10 cellular contexts compared by ENCODE assay signal in genomic region chr17:42274273-42274542, GRCh38. TPM values are rescaled to one million over a fixed set of nuclear protein-coding genes. Genes with fewer than 3 reads are reported as not detected.
DNase-seq lines count a peak whose midpoint lies in the region; ATAC-seq and TF ChIP-seq lines count a peak whose summit lies in the region.
"Had no signal": no experiment of that assay in that cellular context is flagged by ENCODE, and none has a peak within 500 bp of the region (broad histone marks: within the 10 kb centered on the region; RNA-seq: fewer than 3 reads in every experiment).

No MANE protein-coding gene starts in this region.

- H3K9me3 Mint-ChIP-seq in T-helper 2 cell treated with Interferon-gamma antibody and Interleukin-4, amounts not matched to agents 5 μg/mL and 100 μg/mL, for 36 hours: no peaks in the 10 kb centered on the region
- no peaks in the 10 kb centered on the region for H3K9me3 Mint-ChIP-seq in stimulated activated memory B cell treated with anti-CD40 and anti-IgM and Interleukin-4, amounts not matched to agents 10 μg/mL and 1 μg/mL and 100 μg/mL, for 72 hours

- H4K20me1 ChIP-seq in hepatocyte (ENCODE audit: insufficient read depth, poor library complexity, severe bottlenecking) (no peaks in the 10 kb centered on the region), MM.1S (ENCODE audit: insufficient read depth, low read length) (no peaks in the 10 kb centered on the region)

- ATAC-seq in T-helper 17 cell (no peak), upper lobe of left lung (ENCODE audit: low FRiP score in 2 of 2) (no peak)
- no peak for ATAC-seq in stimulated activated memory B cell treated with anti-CD40 and anti-IgM and Interleukin-4, amounts not matched to agents 10 μg/mL and 1 μg/mL and 100 μg/mL, for 72 hours

- peak overlapping the region; percentile 97 for H3K4me3 Mint-ChIP-seq in T-helper 2 cell treated with Interferon-gamma antibody and Interleukin-4, amounts not matched to agents 5 μg/mL and 100 μg/mL, for 36 hours
- H3K4me3 Mint-ChIP-seq in T-helper 17 cell: peak overlapping the region; percentile 100
- H3K4me3 Mint-ChIP-seq in stimulated activated memory B cell treated with anti-CD40 and anti-IgM and Interleukin-4, amounts not matched to agents 10 μg/mL and 1 μg/mL and 100 μg/mL, for 72 hours: peak overlapping the region; percentile 84

- H3K27me3 Mint-ChIP-seq in T-helper 2 cell treated with Interferon-gamma antibody and Interleukin-4, amounts not matched to agents 5 μg/mL and 100 μg/mL, for 36 hours (ENCODE audit: low read depth): no peaks in the 10 kb centered on the region
- H3K27me3 Mint-ChIP-seq in T-helper 17 cell: no peaks in the 10 kb centered on the region
- no peaks in the 10 kb centered on the region for H3K27me3 Mint-ChIP-seq in stimulated activated memory B cell treated with anti-CD40 and anti-IgM and Interleukin-4, amounts not matched to agents 10 μg/mL and 1 μg/mL and 100 μg/mL, for 72 hours

- TF ChIP-seq POLR2A in upper lobe of left lung (IDR thresholded peaks at IDR 0.05): no peak

- H3K9me3 ChIP-seq in T-helper 17 cell (ENCODE audit: control insufficient read depth, low read length, poor library complexity, severe bottlenecking) (no peaks in the 10 kb centered on the region), hepatocyte (ENCODE audit: low read depth) (no peaks in the 10 kb centered on the region), MM.1S (replicated peaks; ENCODE audit: insufficient read depth, low read length) (no peaks in the 10 kb centered on the region), upper lobe of left lung (no peaks in the 10 kb centered on the region)

- peak overlapping the region; percentile 79 for H3K4me2 ChIP-seq in hepatocyte
- no peak overlapping the region for H3K4me2 ChIP-seq in MM.1S (ENCODE audit: low read depth, low read length)

- no peak overlapping the region for H3K9ac ChIP-seq in MM.1S (ENCODE audit: low read length)

- H3K27me3 ChIP-seq in hepatocyte (no peaks in the 10 kb centered on the region), MM.1S (replicated peaks; ENCODE audit: insufficient read depth, low read length) (no peaks in the 10 kb centered on the region), upper lobe of left lung (no peaks in the 10 kb centered on the region)

- no peaks in the 10 kb centered on the region for H3F3A ChIP-seq in MM.1S (ENCODE audit: insufficient read depth, low read length)

- H3K79me2 ChIP-seq in hepatocyte (peaks cover 63% of the 10 kb centered on the region), MM.1S (ENCODE audit: low read length) (peaks cover 27% of the 10 kb centered on the region)

- H3K27ac Mint-ChIP-seq in T-helper 2 cell treated with Interferon-gamma antibody and Interleukin-4, amounts not matched to agents 5 μg/mL and 100 μg/mL, for 36 hours: peak overlapping the region; percentile 92
- H3K27ac Mint-ChIP-seq in T-helper 17 cell: peak overlapping the region; percentile 100
- H3K27ac Mint-ChIP-seq in stimulated activated memory B cell treated with anti-CD40 and anti-IgM and Interleukin-4, amounts not matched to agents 10 μg/mL and 1 μg/mL and 100 μg/mL, for 72 hours: peak overlapping the region; percentile 30

- TF ChIP-seq CTCF in hepatocyte (IDR thresholded peaks at IDR 0.05; ENCODE audit: poor library complexity) (no peak), MM.1S (IDR thresholded peaks at IDR 0.05; ENCODE audit: low read length) (no peak), upper lobe of left lung (IDR thresholded peaks at IDR 0.05) (no peak)

- no peak overlapping the region for H3K27ac ChIP-seq in hepatocyte
- H3K27ac ChIP-seq in MM.1S (ENCODE audit: low read length): no peak overlapping the region
- H3K27ac ChIP-seq in upper lobe of left lung: peak overlapping the region in 1 of 4 donors; percentile 94

- H2AFZ ChIP-seq in hepatocyte (no peak overlapping the region), MM.1S (ENCODE audit: low read length) (no peak overlapping the region)

- WGBS in hepatocyte (ENCODE audit: low lambda C conversion rate, missing lambda C conversion rate): 86% methylated on average over 3 of the region's 3 CpGs
- WGBS in upper lobe of left lung, 2 donors: 76 to 77% methylated on average over 3 of the region's 3 CpGs

- H3K4me3 ChIP-seq in hepatocyte (no peak overlapping the region), MM.1S (ENCODE audit: low read length) (no peak overlapping the region), upper lobe of left lung (no peak overlapping the region)

- peaks cover 52% of the 10 kb centered on the region for H3K4me1 Mint-ChIP-seq in T-helper 2 cell treated with Interferon-gamma antibody and Interleukin-4, amounts not matched to agents 5 μg/mL and 100 μg/mL, for 36 hours (ENCODE audit: low read depth)
- peaks cover 58% of the 10 kb centered on the region for H3K4me1 Mint-ChIP-seq in T-helper 17 cell
- H3K4me1 Mint-ChIP-seq in stimulated activated memory B cell treated with anti-CD40 and anti-IgM and Interleukin-4, amounts not matched to agents 10 μg/mL and 1 μg/mL and 100 μg/mL, for 72 hours: peaks cover 75% of the 10 kb centered on the region

- no peaks in the 10 kb centered on the region for H3K36me3 ChIP-seq in hepatocyte (replicated peaks; ENCODE audit: insufficient read depth, low read depth)
- no peaks in the 10 kb centered on the region for H3K36me3 ChIP-seq in MM.1S (replicated peaks; ENCODE audit: insufficient read depth, low read length)
- no peaks in the 10 kb centered on the region for H3K36me3 ChIP-seq in upper lobe of left lung

- no peak for DNase-seq in T-helper 2 cell treated with Interferon-gamma antibody and Interleukin-4, amounts not matched to agents 5 μg/mL and 100 μg/mL, for 36 hours (ENCODE audit: low spot score)
- DNase-seq in T-helper 2 cell (no peak), T-helper 17 cell (no peak), hepatocyte (ENCODE audit: low spot score) (no peak), MM.1S (no peak), NCI-H1092 (lab: John Stamatoyannopoulos, UW) (no peak), upper lobe of left lung (no peak)
- DNase-seq: activated CD8-positive, alpha-beta memory T cell treated with anti-CD3 and anti-CD28 coated beads, Interleukin-2, amount 50 U/mL, for 48 hours; stimulated activated CD4-positive, alpha-beta T cell treated with anti-CD3 and anti-CD28 coated beads, Interleukin-12 subunit alpha, Interleukin-12 subunit beta, amount 100 ng/mL, for 4 hours had no signal

- H3K4me1 ChIP-seq in hepatocyte (ENCODE audit: insufficient read depth) (peaks cover 24% of the 10 kb centered on the region), MM.1S (ENCODE audit: low read length) (no peaks in the 10 kb centered on the region), upper lobe of left lung (peaks cover 19 to 60% (median 45%) of the 10 kb centered on the region in 4 donors)

- H3K9me2 ChIP-seq in hepatocyte (replicated peaks; ENCODE audit: insufficient read depth) (no peaks in the 10 kb centered on the region), MM.1S (replicated peaks; ENCODE audit: insufficient read depth, low read length) (no peaks in the 10 kb centered on the region)

- no peak for TF ChIP-seq EP300 in upper lobe of left lung (IDR thresholded peaks at IDR 0.05)

- H3K36me3 Mint-ChIP-seq in T-helper 2 cell treated with Interferon-gamma antibody and Interleukin-4, amounts not matched to agents 5 μg/mL and 100 μg/mL, for 36 hours (ENCODE audit: low read depth): peaks cover 18% of the 10 kb centered on the region
- H3K36me3 Mint-ChIP-seq in T-helper 17 cell (ENCODE audit: low read depth): peaks cover 4% of the 10 kb centered on the region
- peaks cover 11% of the 10 kb centered on the region for H3K36me3 Mint-ChIP-seq in stimulated activated memory B cell treated with anti-CD40 and anti-IgM and Interleukin-4, amounts not matched to agents 10 μg/mL and 1 μg/mL and 100 μg/mL, for 72 hours

RNA-seq across cellular contexts. Expression of gene STAT5B, which starts 2.0 kb away (rescaled TPM):
- total RNA-seq in T-helper 17 cell: 100 to 1,000 TPM; 202 to 225 TPM
- total RNA-seq in hepatocyte: 26.0 and 27.9 TPM in 2 replicates
- 18.7 and 25.7 TPM in 2 replicates for polyA plus RNA-seq in hepatocyte
- 100 to 1,000 TPM in 1 of 6 donors, 10 to 100 TPM in 5; 48.6 to 115 (median 66.3) TPM for total RNA-seq in upper lobe of left lung

RNA-seq across cellular contexts. Expression of gene STAT5A, which starts 14.1 kb away (rescaled TPM):
- total RNA-seq in T-helper 17 cell: 100 to 1,000 TPM; 153 to 177 TPM
- total RNA-seq in hepatocyte: 5.5 and 6.5 TPM in 2 replicates
- polyA plus RNA-seq in hepatocyte: 3.5 and 6.1 TPM in 2 replicates
- total RNA-seq in upper lobe of left lung: 100 to 1,000 TPM in 1 of 6 donors, 10 to 100 TPM in 5; 33.7 to 119 (median 70.3) TPM

Comparison
In these comparisons a context has a peak if more than half of its experiments do, and no peak if none do; other contexts are left out.
1. H3K27ac Mint-ChIP-seq: peak in every context shown above with its lines; median percentile 100 in T-helper 17 cell; 92 in T-helper 2 cell treated with Interferon-gamma antibody and Interleukin-4, amounts not matched to agents 5 μg/mL and 100 μg/mL, for 36 hours; 30 in stimulated activated memory B cell treated with anti-CD40 and anti-IgM and Interleukin-4, amounts not matched to agents 10 μg/mL and 1 μg/mL and 100 μg/mL, for 72 hours.